1 cellular context compared by ENCODE assay signal in genomic region chr19:18364826-18365528, GRCh38.
A peak's percentile ranks its signal among the peaks of the same experiment; 100 is the strongest.
TF ChIP-seq lines count a peak whose summit lies in the region.

No MANE protein-coding gene starts in this region.

TF ChIP-seq in HEK293, 187 proteins besides CTCF, POLR2A, EP300 and RAD21 (continued from another document and continues in another):
- TF ChIP-seq TSHZ1 (tag by site-specific recombination; IDR thresholded peaks at IDR 0.05; ENCODE audit: borderline replicate concordance) (peak; percentile 94), ZNF449 (tag by site-specific recombination; IDR thresholded peaks at IDR 0.05) (no peak), ZNF292 (tag by site-specific recombination; IDR thresholded peaks at IDR 0.05; ENCODE audit: borderline replicate concordance, low read depth) (no peak), ZNF501 (tag by site-specific recombination; IDR thresholded peaks at IDR 0.05) (no peak), ZFP37 (tag by site-specific recombination; IDR thresholded peaks at IDR 0.05) (no peak), ZNF555 (tag by site-specific recombination; conservative IDR thresholded peaks at IDR 0.05) (no peak), ZNF184 (tag by site-specific recombination; IDR thresholded peaks at IDR 0.05) (peak; percentile 62; the same call in 1 of the 2 replicates), ZNF302 (tag by site-specific recombination; IDR thresholded peaks at IDR 0.05; ENCODE audit: low read depth) (peak; percentile 49; the same call in 1 of the 2 replicates), IKZF3 (tag by site-specific recombination; IDR thresholded peaks at IDR 0.05) (peak; percentile 100), ZBTB44 (tag by site-specific recombination; IDR thresholded peaks at IDR 0.05) (peak; percentile 90; the same call in 1 of the 2 replicates), GFI1B (tag by site-specific recombination; IDR thresholded peaks at IDR 0.05) (peak; percentile 79), ZNF654 (tag by site-specific recombination; IDR thresholded peaks at IDR 0.05; ENCODE audit: low read depth) (no peak), PRDM4 (tag by site-specific recombination; IDR thresholded peaks at IDR 0.05) (peak; percentile 100), ZNF658 (tag by site-specific recombination; IDR thresholded peaks at IDR 0.05) (no peak), FEZF1 (tag by site-specific recombination; IDR thresholded peaks at IDR 0.05) (peak; percentile 94), ZNF664 (tag by site-specific recombination; IDR thresholded peaks at IDR 0.05) (peak; percentile 65), ZNF18 (tag by site-specific recombination; IDR thresholded peaks at IDR 0.05) (peak; percentile 86), REPIN1 (tag by site-specific recombination; IDR thresholded peaks at IDR 0.05; ENCODE audit: low read depth) (no peak; the same call in 1 of the 2 replicates), ZNF398 (tag by site-specific recombination; IDR thresholded peaks at IDR 0.05) (peak; percentile 90), OVOL3 (tag by site-specific recombination; IDR thresholded peaks at IDR 0.05) (no peak), SCRT2 (tag by site-specific recombination; IDR thresholded peaks at IDR 0.05) (peak; percentile 72), ZNF426 (tag by site-specific recombination; IDR thresholded peaks at IDR 0.05) (no peak), ZNF548 (tag by site-specific recombination; IDR thresholded peaks at IDR 0.05) (peak; percentile 98), ZNF404 (tag by site-specific recombination; IDR thresholded peaks at IDR 0.05) (no peak), SETDB1 (IDR thresholded peaks at IDR 0.05; ENCODE audit: insufficient read length, low read length) (peak; percentile 58), ZSCAN16 (tag by site-specific recombination; IDR thresholded peaks at IDR 0.05) (no peak), ZBTB26 (tag by site-specific recombination; optimal IDR thresholded peaks at IDR 0.05) (peak; percentile 24), BCL11B (tag by site-specific recombination; IDR thresholded peaks at IDR 0.05; ENCODE audit: low read depth) (no peak), ZNF311 (tag by site-specific recombination; IDR thresholded peaks at IDR 0.05; ENCODE audit: borderline replicate concordance) (no peak), PRDM2 (tag by site-specific recombination; IDR thresholded peaks at IDR 0.05; ENCODE audit: borderline replicate concordance) (no peak), ZBTB11 (tag by site-specific recombination; conservative IDR thresholded peaks at IDR 0.05; ENCODE audit: low read depth) (peak; percentile 38; the same call in 1 of the 2 replicates), ZXDB (tag by site-specific recombination; IDR thresholded peaks at IDR 0.05) (peak; percentile 91)
